ENCODE assay signal across 8 cellular contexts in genomic region chr16:14833873-14834248, GRCh38. TPM values are rescaled to one million over a fixed set of nuclear protein-coding genes. Genes with fewer than 3 reads are reported as not detected.
DNase-seq lines count a peak whose midpoint lies in the region; ATAC-seq, FAIRE-seq and TF ChIP-seq lines count a peak whose summit lies in the region.
"Not testable (repeated sequence)": the region's sequence is repeated elsewhere in the genome, so short reads cannot be mapped to it uniquely, and the experiment has no call there.

No MANE protein-coding gene starts in this region.

- not testable (repeated sequence) for H3K36me3 Mint-ChIP-seq in activated naive CD4-positive, alpha-beta T cell treated with anti-CD3 and anti-CD28 coated beads, Interleukin-2, amount 50 U/mL, for 72 hours

- POLR2A ChIA-PET in A549 (lab: Yijun Ruan, JAX); OCI-LY7 (lab: Charles Lee): not testable (repeated sequence)

- not testable (repeated sequence) for TF ChIP-seq RAD21 in A549 (conservative IDR thresholded peaks at IDR 0.05 in 1 of 2, IDR thresholded peaks at IDR 0.05 in 1 of 2)

- DNase-seq in A549 (ENCODE audit: low read depth in 1 of 2, low spot score in 1 of 2); OCI-LY7 (ENCODE audit: low spot score); activated naive CD4-positive, alpha-beta T cell treated with anti-CD3 and anti-CD28 coated beads, Interleukin-2, amount 50 U/mL, for 72 hours (ENCODE audit: low spot score in 2 of 2); heart left ventricle; omental fat pad (ENCODE audit: low spot score): not testable (repeated sequence)

- H3K27ac Mint-ChIP-seq in activated naive CD4-positive, alpha-beta T cell treated with anti-CD3 and anti-CD28 coated beads, Interleukin-2, amount 50 U/mL, for 72 hours: not testable (repeated sequence)

- not testable (repeated sequence) for H3K36me3 ChIP-seq in OCI-LY7 (ENCODE audit: insufficient read depth, low read length); heart left ventricle

- not testable (repeated sequence) for H3K79me2 ChIP-seq in OCI-LY7 (ENCODE audit: insufficient read depth, low read depth, low read length)

- not testable (repeated sequence) for H3K27me3 ChIP-seq in heart left ventricle

- FAIRE-seq in A549 (lab: Jason Lieb, UNC): not testable (repeated sequence)

- not testable (repeated sequence) for H3K9me3 Mint-ChIP-seq in activated naive CD4-positive, alpha-beta T cell treated with anti-CD3 and anti-CD28 coated beads, Interleukin-2, amount 50 U/mL, for 72 hours

- not testable (repeated sequence) for H3K27ac ChIP-seq in A549; OCI-LY7 (ENCODE audit: low read depth, low read length, poor library complexity, severe bottlenecking); heart left ventricle

- not testable (repeated sequence) for H3K4me1 ChIP-seq in A549; OCI-LY7 (ENCODE audit: insufficient read depth, low read length, poor library complexity, severe bottlenecking); heart left ventricle

- H3K4me2 ChIP-seq in A549; OCI-LY7 (ENCODE audit: low read length): not testable (repeated sequence)

- not testable (repeated sequence) for H2AFZ ChIP-seq in OCI-LY7 (ENCODE audit: low read length)

- TF ChIP-seq EP300 in A549 (IDR thresholded peaks at IDR 0.05): not testable (repeated sequence)

- H4K20me1 ChIP-seq in OCI-LY7 (ENCODE audit: insufficient read depth, low read length): not testable (repeated sequence)

- not testable (repeated sequence) for H3K9me2 ChIP-seq in OCI-LY7 (ENCODE audit: insufficient read depth, low read length)

- WGBS in A549 (ENCODE audit: missing lambda C conversion rate): no CpG with 5 or more reads among the region's 39 CpGs
- no CpG with 5 or more reads among the region's 39 CpGs for WGBS in heart left ventricle, 4 donors

- TSS peak; percentile 59 for BruUV-seq in OCI-LY7 (replicated peaks; lab: Mats Ljungman, UMichigan)

- not testable (repeated sequence) for H3K9me3 ChIP-seq in A549; OCI-LY7 (ENCODE audit: low read length); heart left ventricle

- ATAC-seq in A549 (peak; percentile 69 to 78), GM19035 (IDR thresholded peaks at IDR 0.05; ENCODE audit: unreplicated experiment) (peak; percentile 46), GM21717 (IDR thresholded peaks at IDR 0.05; ENCODE audit: unreplicated experiment) (peak; percentile 19), HG03064 (IDR thresholded peaks at IDR 0.05; ENCODE audit: low read depth, unreplicated experiment) (peak; percentile 30), heart left ventricle (peak in 3 of 4 donors; percentile 29 to 65 (median 62)), omental fat pad (ENCODE audit: low FRiP score) (peak; percentile 36)
- peak; percentile 45 to 51 for ATAC-seq in activated naive CD4-positive, alpha-beta T cell treated with anti-CD3 and anti-CD28 coated beads, Interleukin-2, amount 50 U/mL, for 72 hours

- not testable (repeated sequence) for TF ChIP-seq CTCF in A549 (IDR thresholded peaks at IDR 0.05); OCI-LY7 (conservative IDR thresholded peaks at IDR 0.05; ENCODE audit: low read length); heart left ventricle (IDR thresholded peaks at IDR 0.05); omental fat pad (IDR thresholded peaks at IDR 0.05)

- intact Hi-C loops in OCI-LY7 (cut with micrococcal nuclease; ENCODE audit: unreplicated experiment); heart left ventricle (cut with DNase I): not testable (repeated sequence)

- CTCF ChIA-PET in A549 (lab: Yijun Ruan, JAX); OCI-LY7 (lab: Charles Lee; ENCODE audit: unreplicated experiment): not testable (repeated sequence)

- not testable (repeated sequence) for TF ChIP-seq POLR2A in A549 (IDR thresholded peaks at IDR 0.05; ENCODE audit: low read length); heart left ventricle (IDR thresholded peaks at IDR 0.05)

- H3K4me3 ChIP-seq in A549: not testable (repeated sequence)
- peak overlapping the region; percentile 41 for H3K4me3 ChIP-seq in OCI-LY7 (ENCODE audit: low read depth, low read length, poor library complexity, severe bottlenecking)
- peak overlapping the region in 4 of 12 donors; percentile 27 to 39 (median 29) for H3K4me3 ChIP-seq in heart left ventricle

RNA-seq across cellular contexts. Expression of gene NOMO1, which starts 0.3 kb away (rescaled TPM):
- polyA plus RNA-seq in A549 (2011; rRNA removed) (107 and 134 TPM in 2 replicates), A549 (2017; fragmentation: RNase III; extraction: RNeasy Plus Mini Kit Qiagen cat#74134 plus additional on column Dnase treatment) (84.3 to 90.4 TPM (median 88.5 TPM) in 3 replicates), heart left ventricle (10 to 100 TPM; 30.7 to 93.4 TPM)
- 68.4 and 80.8 TPM in 2 replicates for polyA plus RNA-seq in A549 (2012; cell fraction: cytosol; rRNA removed)
- polyA plus RNA-seq in A549 (2012; cell fraction: nucleus; rRNA removed): 161 and 204 TPM in 2 replicates
- polyA minus RNA-seq in A549 (2011; rRNA and poly(A)+ RNA removed): 178 and 201 TPM in 2 replicates
- 27.3 and 34.9 TPM in 2 replicates for total RNA-seq in OCI-LY7 (2014; rRNA removed; shearing (Covaris generic))
- total RNA-seq in OCI-LY7 (2022) (46.8 and 52.6 TPM in 2 replicates), heart left ventricle (100 to 1,000 TPM in 4 of 9 donors, 10 to 100 TPM in 5; 70.6 to 180 (median 97.3) TPM), omental fat pad (10 to 100 TPM; 28.2 to 74.2 (median 39.6) TPM)
- 10 to 100 TPM; 40.0 to 40.1 TPM for total RNA-seq in activated naive CD4-positive, alpha-beta T cell treated with anti-CD3 and anti-CD28 coated beads, Interleukin-2, amount 50 U/mL, for 72 hours

Comparison
In these comparisons a context has a peak if more than half of its experiments do, and no peak if none do; other contexts are left out.
1. ATAC-seq: peak in every context shown above with its lines; median percentile 74 in A549; 62 in heart left ventricle; 48 in activated naive CD4-positive, alpha-beta T cell treated with anti-CD3 and anti-CD28 coated beads, Interleukin-2, amount 50 U/mL, for 72 hours; 46 in GM19035; 36 in omental fat pad; 30 in HG03064; 19 in GM21717.